In genomic region chr12:70609203-70609602, GRCh38 we compare ENCODE assay signal across 8 cellular contexts. TPM values are rescaled to one million over a fixed set of nuclear protein-coding genes. Genes with fewer than 3 reads are reported as not detected.
DNase-seq lines count a peak whose midpoint lies in the region; ATAC-seq, FAIRE-seq and TF ChIP-seq lines count a peak whose summit lies in the region.

No MANE protein-coding gene starts in this region.

- no peak overlapping the region for H3K9ac ChIP-seq in keratinocyte (ENCODE audit: control insufficient read depth, extremely low read depth, insufficient read depth, low read length)

- in situ Hi-C loops in astrocyte of the cerebellum (cut with HindIII; ENCODE audit: low sequenced_read_pairs) = no loop called here

- H3K27ac Mint-ChIP-seq in stimulated activated naive B cell treated with anti-CD40 and anti-IgM and Interleukin-4, amounts not matched to agents 10 μg/mL and 1 μg/mL and 100 μg/mL, for 72 hours = no peak overlapping the region

- no peak for FAIRE-seq in keratinocyte (lab: Jason Lieb, UNC)

- H3K4me2 ChIP-seq in keratinocyte (ENCODE audit: control insufficient read depth, extremely low read depth, insufficient read depth, low read depth, low read length) = peak overlapping the region; percentile 78

- peak overlapping the region; percentile 75 for H2AFZ ChIP-seq in keratinocyte (ENCODE audit: control insufficient read depth, low read length)

- H3K9me1 ChIP-seq in keratinocyte (ENCODE audit: control insufficient read depth, extremely low read depth, insufficient read depth, low read length) = no peaks in the 10 kb centered on the region

- H3K4me3 Mint-ChIP-seq in stimulated activated naive B cell treated with anti-CD40 and anti-IgM and Interleukin-4, amounts not matched to agents 10 μg/mL and 1 μg/mL and 100 μg/mL, for 72 hours = peak overlapping the region; percentile 22 to 60

- peak overlapping the region; percentile 53 for H3K4me3 ChIP-seq in astrocyte of the cerebellum (ENCODE audit: low read depth, low read length)
- peak overlapping the region; percentile 43 to 67 (median 63) for H3K4me3 ChIP-seq in keratinocyte (ENCODE audit: control insufficient read depth in 2 of 3, extremely low read depth in 1 of 3, insufficient read depth in 2 of 3, low read depth in 1 of 3, low read length in 3 of 3)

- H3K9me3 ChIP-seq in keratinocyte (ENCODE audit: control insufficient read depth, low read depth, low read length) = no peaks in the 10 kb centered on the region

- H3K36me3 ChIP-seq in keratinocyte (ENCODE audit: control insufficient read depth in 2 of 2, extremely low read depth in 1 of 2, insufficient read depth in 2 of 2, low read length in 2 of 2) = no peaks in the 10 kb centered on the region

- no peaks in the 10 kb centered on the region for H3K36me3 Mint-ChIP-seq in stimulated activated naive B cell treated with anti-CD40 and anti-IgM and Interleukin-4, amounts not matched to agents 10 μg/mL and 1 μg/mL and 100 μg/mL, for 72 hours

- peak; percentile 54 for DNase-seq in HT-29 (ENCODE audit: low spot score)
- DNase-seq in astrocyte of the cerebellum (ENCODE audit: low read depth) = no peak
- no peak for DNase-seq in keratinocyte (ENCODE audit: low read depth, low spot score)
- DNase-seq in stimulated activated naive B cell treated with anti-CD40 and anti-IgM and Interleukin-4, amounts not matched to agents 10 μg/mL and 1 μg/mL and 100 μg/mL, for 72 hours = no peak
- DNase-seq in AG08395 (ENCODE audit: low spot score) = no peak
- DNase-seq in T-helper 9 cell = no peak

- TF ChIP-seq CTCF in astrocyte of the cerebellum (IDR thresholded peaks at IDR 0.05; ENCODE audit: low read depth, low read length, missing control alignments) (no peak), keratinocyte (optimal IDR thresholded peaks at IDR 0.05 in 1 of 3, IDR thresholded peaks at IDR 0.05 in 1 of 3, conservative IDR thresholded peaks at IDR 0.05 in 1 of 3; ENCODE audit: extremely low read depth in 1 of 3, insufficient read depth in 2 of 3, low read length in 3 of 3) (no peak)

- H3K4me1 Mint-ChIP-seq in stimulated activated naive B cell treated with anti-CD40 and anti-IgM and Interleukin-4, amounts not matched to agents 10 μg/mL and 1 μg/mL and 100 μg/mL, for 72 hours = peaks cover 8 to 13% of the 10 kb centered on the region in 2 donors

- H4K20me1 ChIP-seq in keratinocyte (ENCODE audit: control insufficient read depth, extremely low read depth, insufficient read depth, low read length) = no peaks in the 10 kb centered on the region

- dilution Hi-C loops in keratinocyte (cut with MboI; ENCODE audit: extremely low pct_ligation_motif_present, low sequenced_read_pairs) = no loop called here

- H3K27me3 ChIP-seq in keratinocyte (ENCODE audit: control insufficient read depth, extremely low read depth, insufficient read depth, low read length) = no peaks in the 10 kb centered on the region

- H3K27me3 Mint-ChIP-seq in stimulated activated naive B cell treated with anti-CD40 and anti-IgM and Interleukin-4, amounts not matched to agents 10 μg/mL and 1 μg/mL and 100 μg/mL, for 72 hours = peaks cover 33 to 49% of the 10 kb centered on the region in 2 donors

- H3K4me1 ChIP-seq in keratinocyte (ENCODE audit: control insufficient read depth, extremely low read depth, insufficient read depth, low read length) = peaks cover 9% of the 10 kb centered on the region

- no peak overlapping the region for H3K27ac ChIP-seq in keratinocyte (ENCODE audit: control insufficient read depth, insufficient read depth, low read length)

- H3K79me2 ChIP-seq in keratinocyte (ENCODE audit: control insufficient read depth, insufficient read depth, low read length) = no peaks in the 10 kb centered on the region

- no peak for ATAC-seq in stimulated activated naive B cell treated with anti-CD40 and anti-IgM and Interleukin-4, amounts not matched to agents 10 μg/mL and 1 μg/mL and 100 μg/mL, for 72 hours (replicated peaks)
- ATAC-seq in HG02981 (IDR thresholded peaks at IDR 0.05; ENCODE audit: unreplicated experiment) = no peak
- no peak for ATAC-seq in GM18520 (IDR thresholded peaks at IDR 0.05; ENCODE audit: unreplicated experiment)

- peaks cover 0 to 1% of the 10 kb centered on the region in 2 donors for H3K9me3 Mint-ChIP-seq in stimulated activated naive B cell treated with anti-CD40 and anti-IgM and Interleukin-4, amounts not matched to agents 10 μg/mL and 1 μg/mL and 100 μg/mL, for 72 hours

RNA-seq across cellular contexts. Expression of gene PTPRB, which starts 28.0 kb away (rescaled TPM):
- total RNA-seq in HT-29 (2014; rRNA removed; shearing (Covaris generic)) = 7.0 and 9.3 TPM in 2 replicates
- 0.33 to 0.65 TPM (median 0.46 TPM) in 3 replicates for polyA plus RNA-seq in keratinocyte
- 0.49 TPM for polyA plus RNA-seq in keratinocyte (2011; ENCODE audit: low read depth)
- polyA plus RNA-seq in keratinocyte (2011; cell fraction: cytosol; rRNA removed) = 0.09 and 0.26 TPM in 2 replicates
- 0.77 and 1.3 TPM in 2 replicates for polyA plus RNA-seq in keratinocyte (2011; cell fraction: nucleus; rRNA removed)
- polyA plus RNA-seq in keratinocyte (2012; ENCODE audit: low replicate concordance) = 0.13 and 0.45 TPM in 2 replicates
- 0.92 to 1.2 TPM (median 0.96 TPM) in 3 replicates for polyA minus RNA-seq in keratinocyte
- polyA minus RNA-seq in keratinocyte (2011; cell fraction: cytosol; rRNA and poly(A)+ RNA removed) = 0.38 TPM
- 2.6 TPM in 2 replicates for polyA minus RNA-seq in keratinocyte (2011; cell fraction: nucleus; rRNA and poly(A)+ RNA removed)
